1 cellular context compared by ENCODE assay signal in genomic region chr17:41648411-41649195, GRCh38.
TF ChIP-seq lines count a peak whose summit lies in the region.

No MANE protein-coding gene starts in this region.

TF ChIP-seq in HEK293, 187 proteins besides CTCF, POLR2A, EP300 and RAD21 (continued from another document):
- TF ChIP-seq, protein P1, sequence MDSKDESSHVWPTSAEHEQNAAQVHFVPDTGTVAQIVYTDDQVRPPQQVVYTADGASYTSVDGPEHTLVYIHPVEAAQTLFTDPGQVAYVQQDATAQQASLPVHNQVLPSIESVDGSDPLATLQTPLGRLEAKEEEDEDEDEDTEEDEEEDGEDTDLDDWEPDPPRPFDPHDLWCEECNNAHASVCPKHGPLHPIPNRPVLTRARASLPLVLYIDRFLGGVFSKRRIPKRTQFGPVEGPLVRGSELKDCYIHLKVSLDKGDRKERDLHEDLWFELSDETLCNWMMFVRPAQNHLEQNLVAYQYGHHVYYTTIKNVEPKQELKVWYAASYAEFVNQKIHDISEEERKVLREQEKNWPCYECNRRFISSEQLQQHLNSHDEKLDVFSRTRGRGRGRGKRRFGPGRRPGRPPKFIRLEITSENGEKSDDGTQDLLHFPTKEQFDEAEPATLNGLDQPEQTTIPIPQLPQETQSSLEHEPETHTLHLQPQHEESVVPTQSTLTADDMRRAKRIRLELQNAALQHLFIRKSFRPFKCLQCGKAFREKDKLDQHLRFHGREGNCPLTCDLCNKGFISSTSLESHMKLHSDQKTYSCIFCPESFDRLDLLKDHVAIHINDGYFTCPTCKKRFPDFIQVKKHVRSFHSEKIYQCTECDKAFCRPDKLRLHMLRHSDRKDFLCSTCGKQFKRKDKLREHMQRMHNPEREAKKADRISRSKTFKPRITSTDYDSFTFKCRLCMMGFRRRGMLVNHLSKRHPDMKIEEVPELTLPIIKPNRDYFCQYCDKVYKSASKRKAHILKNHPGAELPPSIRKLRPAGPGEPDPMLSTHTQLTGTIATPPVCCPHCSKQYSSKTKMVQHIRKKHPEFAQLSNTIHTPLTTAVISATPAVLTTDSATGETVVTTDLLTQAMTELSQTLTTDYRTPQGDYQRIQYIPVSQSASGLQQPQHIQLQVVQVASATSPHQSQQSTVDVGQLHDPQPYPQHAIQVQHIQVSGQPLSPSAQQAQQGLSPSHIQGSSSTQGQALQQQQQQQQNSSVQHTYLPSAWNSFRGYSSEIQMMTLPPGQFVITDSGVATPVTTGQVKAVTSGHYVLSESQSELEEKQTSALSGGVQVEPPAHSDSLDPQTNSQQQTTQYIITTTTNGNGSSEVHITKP (tag by site-specific recombination; IDR thresholded peaks at IDR 0.05), result peak; percentile 64
- no peak for TF ChIP-seq ZNF398 (tag by site-specific recombination; IDR thresholded peaks at IDR 0.05)
- no peak for TF ChIP-seq ZNF311 (tag by site-specific recombination; IDR thresholded peaks at IDR 0.05; ENCODE audit: borderline replicate concordance)
- TF ChIP-seq, protein P2, sequence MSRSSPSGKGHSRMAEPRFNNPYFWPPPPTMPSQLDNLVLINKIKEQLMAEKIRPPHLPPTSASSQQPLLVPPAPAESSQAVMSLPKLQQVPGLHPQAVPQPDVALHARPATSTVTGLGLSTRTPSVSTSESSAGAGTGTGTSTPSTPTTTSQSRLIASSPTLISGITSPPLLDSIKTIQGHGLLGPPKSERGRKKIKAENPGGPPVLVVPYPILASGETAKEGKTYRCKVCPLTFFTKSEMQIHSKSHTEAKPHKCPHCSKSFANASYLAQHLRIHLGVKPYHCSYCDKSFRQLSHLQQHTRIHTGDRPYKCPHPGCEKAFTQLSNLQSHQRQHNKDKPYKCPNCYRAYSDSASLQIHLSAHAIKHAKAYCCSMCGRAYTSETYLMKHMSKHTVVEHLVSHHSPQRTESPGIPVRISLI (tag by site-specific recombination; IDR thresholded peaks at IDR 0.05), result no peak
- TF ChIP-seq, protein P3, sequence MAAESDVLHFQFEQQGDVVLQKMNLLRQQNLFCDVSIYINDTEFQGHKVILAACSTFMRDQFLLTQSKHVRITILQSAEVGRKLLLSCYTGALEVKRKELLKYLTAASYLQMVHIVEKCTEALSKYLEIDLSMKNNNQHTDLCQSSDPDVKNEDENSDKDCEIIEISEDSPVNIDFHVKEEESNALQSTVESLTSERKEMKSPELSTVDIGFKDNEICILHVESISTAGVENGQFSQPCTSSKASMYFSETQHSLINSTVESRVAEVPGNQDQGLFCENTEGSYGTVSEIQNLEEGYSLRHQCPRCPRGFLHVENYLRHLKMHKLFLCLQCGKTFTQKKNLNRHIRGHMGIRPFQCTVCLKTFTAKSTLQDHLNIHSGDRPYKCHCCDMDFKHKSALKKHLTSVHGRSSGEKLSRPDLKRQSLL (tag by site-specific recombination; IDR thresholded peaks at IDR 0.05), result no peak
- peak; percentile 84 for TF ChIP-seq ZFHX2 (tag by site-specific recombination; conservative IDR thresholded peaks at IDR 0.05)
- TF ChIP-seq, protein P4, sequence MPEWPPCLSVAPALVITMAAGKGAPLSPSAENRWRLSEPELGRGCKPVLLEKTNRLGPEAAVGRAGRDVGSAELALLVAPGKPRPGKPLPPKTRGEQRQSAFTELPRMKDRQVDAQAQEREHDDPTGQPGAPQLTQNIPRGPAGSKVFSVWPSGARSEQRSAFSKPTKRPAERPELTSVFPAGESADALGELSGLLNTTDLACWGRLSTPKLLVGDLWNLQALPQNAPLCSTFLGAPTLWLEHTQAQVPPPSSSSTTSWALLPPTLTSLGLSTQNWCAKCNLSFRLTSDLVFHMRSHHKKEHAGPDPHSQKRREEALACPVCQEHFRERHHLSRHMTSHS (tag by site-specific recombination; IDR thresholded peaks at IDR 0.05), result no peak
- peak; percentile 29; the same call in 1 of the 2 replicates for TF ChIP-seq ZNF629 (tag by site-specific recombination; IDR thresholded peaks at IDR 0.05)
- TF ChIP-seq, protein P5, sequence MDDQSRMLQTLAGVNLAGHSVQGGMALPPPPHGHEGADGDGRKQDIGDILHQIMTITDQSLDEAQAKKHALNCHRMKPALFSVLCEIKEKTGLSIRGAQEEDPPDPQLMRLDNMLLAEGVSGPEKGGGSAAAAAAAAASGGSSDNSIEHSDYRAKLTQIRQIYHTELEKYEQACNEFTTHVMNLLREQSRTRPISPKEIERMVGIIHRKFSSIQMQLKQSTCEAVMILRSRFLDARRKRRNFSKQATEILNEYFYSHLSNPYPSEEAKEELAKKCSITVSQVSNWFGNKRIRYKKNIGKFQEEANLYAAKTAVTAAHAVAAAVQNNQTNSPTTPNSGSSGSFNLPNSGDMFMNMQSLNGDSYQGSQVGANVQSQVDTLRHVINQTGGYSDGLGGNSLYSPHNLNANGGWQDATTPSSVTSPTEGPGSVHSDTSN (CRISPR knock-in tag; IDR thresholded peaks at IDR 0.05), result peak; percentile 93
- TF ChIP-seq ZNF394 (tag by site-specific recombination; IDR thresholded peaks at IDR 0.05; ENCODE audit: borderline replicate concordance), result peak; percentile 18; the same call in 1 of the 2 replicates
- peak; percentile 73; the same call in 1 of the 2 replicates for TF ChIP-seq GLIS2 (tag by site-specific recombination; IDR thresholded peaks at IDR 0.05)
- TF ChIP-seq ZNF280D (tag by site-specific recombination; IDR thresholded peaks at IDR 0.05), result no peak
- peak; percentile 33; the same call in 1 of the 2 replicates for TF ChIP-seq PATZ1 (tag by site-specific recombination; IDR thresholded peaks at IDR 0.05)
- TF ChIP-seq ZNF292 (tag by site-specific recombination; IDR thresholded peaks at IDR 0.05; ENCODE audit: borderline replicate concordance, low read depth), result no peak
- peak; percentile 45 for TF ChIP-seq ZBTB17 (tag by site-specific recombination; IDR thresholded peaks at IDR 0.05)
- peak; percentile 91 for TF ChIP-seq IKZF3 (tag by site-specific recombination; IDR thresholded peaks at IDR 0.05)
- 0 out of 2 replicates have a peak, but pooled peaks have one; percentile 15 for TF ChIP-seq KLF8 (tag by site-specific recombination; IDR thresholded peaks at IDR 0.05)
- TF ChIP-seq ZBTB11 (tag by site-specific recombination; conservative IDR thresholded peaks at IDR 0.05; ENCODE audit: low read depth), result peak; percentile 34
- 0 out of 2 replicates have a peak, but pooled peaks have one; percentile 85 for TF ChIP-seq ZBTB48 (tag by site-specific recombination; IDR thresholded peaks at IDR 0.05)
- 0 out of 2 replicates have a peak, but pooled peaks have one; percentile 28 for TF ChIP-seq MEIS1 (CRISPR knock-in tag; IDR thresholded peaks at IDR 0.05; ENCODE audit: borderline replicate concordance)
- peak; percentile 55; the same call in 1 of the 2 replicates for TF ChIP-seq ZNF501 (tag by site-specific recombination; IDR thresholded peaks at IDR 0.05)
- peak; percentile 58; the same call in 1 of the 2 replicates for TF ChIP-seq KLF9 (tag by site-specific recombination; IDR thresholded peaks at IDR 0.05; ENCODE audit: low read depth)
- no peak for TF ChIP-seq YY1 (tag by site-specific recombination; IDR thresholded peaks at IDR 0.05)
- no peak for TF ChIP-seq ZFP41 (tag by site-specific recombination; IDR thresholded peaks at IDR 0.05; ENCODE audit: borderline replicate concordance)
- no peak for TF ChIP-seq ZNF530 (tag by site-specific recombination; IDR thresholded peaks at IDR 0.05; ENCODE audit: low read depth)
- TF ChIP-seq EGR2 (tag by site-specific recombination; IDR thresholded peaks at IDR 0.05; ENCODE audit: low read depth), result peak; percentile 62
- TF ChIP-seq ZNF677 (tag by site-specific recombination; IDR thresholded peaks at IDR 0.05), result no peak
- TF ChIP-seq ZNF366 (tag by site-specific recombination; conservative IDR thresholded peaks at IDR 0.05), result peak; percentile 57; the same call in 1 of the 2 replicates
- 0 out of 2 replicates have a peak, but pooled peaks have one; percentile 21 for TF ChIP-seq ZFP37 (tag by site-specific recombination; IDR thresholded peaks at IDR 0.05)
- no peak for TF ChIP-seq ZBTB44 (tag by site-specific recombination; IDR thresholded peaks at IDR 0.05)
- no peak for TF ChIP-seq ZNF48 (tag by site-specific recombination; IDR thresholded peaks at IDR 0.05)
- no peak for TF ChIP-seq ZNF514 (tag by site-specific recombination; IDR thresholded peaks at IDR 0.05)
- peak; percentile 98 for TF ChIP-seq ZNF600 (tag by site-specific recombination; IDR thresholded peaks at IDR 0.05)
